1 cellular context compared by ENCODE assay signal in the genomic region with DNA sequence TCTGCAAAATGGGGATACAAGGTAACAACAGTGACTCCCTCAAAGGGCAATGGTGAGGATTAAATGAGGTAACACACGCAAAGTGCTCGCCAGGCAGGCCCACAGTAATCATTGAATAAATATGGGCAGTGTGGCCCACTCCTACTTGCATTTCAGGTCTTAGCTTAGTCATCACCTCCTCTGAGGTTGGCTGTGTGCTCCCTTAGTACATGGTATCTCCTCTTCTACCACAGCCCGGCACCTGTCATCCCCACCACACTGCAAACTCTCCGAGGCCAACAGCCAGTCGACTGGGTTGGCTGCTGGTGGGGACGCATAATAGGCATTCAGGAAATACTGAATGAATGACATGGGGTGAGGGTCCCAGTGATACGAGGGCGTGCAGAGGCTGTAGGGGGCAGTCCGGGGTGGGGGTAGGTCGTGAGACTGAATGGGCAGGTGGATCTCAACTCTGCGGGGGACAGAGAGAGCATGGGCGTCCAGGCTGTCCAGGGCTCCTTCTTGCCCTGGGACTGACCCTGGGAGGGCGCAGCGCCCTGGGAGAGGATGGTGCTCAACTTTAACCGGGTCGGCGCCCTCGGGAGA.
TF ChIP-seq lines count a peak whose summit lies in the region.

No MANE protein-coding gene starts in this region.

TF ChIP-seq in GM23338, 12 proteins besides CTCF, POLR2A, EP300 and RAD21 (continued from another document):
- TF ChIP-seq, protein P1, sequence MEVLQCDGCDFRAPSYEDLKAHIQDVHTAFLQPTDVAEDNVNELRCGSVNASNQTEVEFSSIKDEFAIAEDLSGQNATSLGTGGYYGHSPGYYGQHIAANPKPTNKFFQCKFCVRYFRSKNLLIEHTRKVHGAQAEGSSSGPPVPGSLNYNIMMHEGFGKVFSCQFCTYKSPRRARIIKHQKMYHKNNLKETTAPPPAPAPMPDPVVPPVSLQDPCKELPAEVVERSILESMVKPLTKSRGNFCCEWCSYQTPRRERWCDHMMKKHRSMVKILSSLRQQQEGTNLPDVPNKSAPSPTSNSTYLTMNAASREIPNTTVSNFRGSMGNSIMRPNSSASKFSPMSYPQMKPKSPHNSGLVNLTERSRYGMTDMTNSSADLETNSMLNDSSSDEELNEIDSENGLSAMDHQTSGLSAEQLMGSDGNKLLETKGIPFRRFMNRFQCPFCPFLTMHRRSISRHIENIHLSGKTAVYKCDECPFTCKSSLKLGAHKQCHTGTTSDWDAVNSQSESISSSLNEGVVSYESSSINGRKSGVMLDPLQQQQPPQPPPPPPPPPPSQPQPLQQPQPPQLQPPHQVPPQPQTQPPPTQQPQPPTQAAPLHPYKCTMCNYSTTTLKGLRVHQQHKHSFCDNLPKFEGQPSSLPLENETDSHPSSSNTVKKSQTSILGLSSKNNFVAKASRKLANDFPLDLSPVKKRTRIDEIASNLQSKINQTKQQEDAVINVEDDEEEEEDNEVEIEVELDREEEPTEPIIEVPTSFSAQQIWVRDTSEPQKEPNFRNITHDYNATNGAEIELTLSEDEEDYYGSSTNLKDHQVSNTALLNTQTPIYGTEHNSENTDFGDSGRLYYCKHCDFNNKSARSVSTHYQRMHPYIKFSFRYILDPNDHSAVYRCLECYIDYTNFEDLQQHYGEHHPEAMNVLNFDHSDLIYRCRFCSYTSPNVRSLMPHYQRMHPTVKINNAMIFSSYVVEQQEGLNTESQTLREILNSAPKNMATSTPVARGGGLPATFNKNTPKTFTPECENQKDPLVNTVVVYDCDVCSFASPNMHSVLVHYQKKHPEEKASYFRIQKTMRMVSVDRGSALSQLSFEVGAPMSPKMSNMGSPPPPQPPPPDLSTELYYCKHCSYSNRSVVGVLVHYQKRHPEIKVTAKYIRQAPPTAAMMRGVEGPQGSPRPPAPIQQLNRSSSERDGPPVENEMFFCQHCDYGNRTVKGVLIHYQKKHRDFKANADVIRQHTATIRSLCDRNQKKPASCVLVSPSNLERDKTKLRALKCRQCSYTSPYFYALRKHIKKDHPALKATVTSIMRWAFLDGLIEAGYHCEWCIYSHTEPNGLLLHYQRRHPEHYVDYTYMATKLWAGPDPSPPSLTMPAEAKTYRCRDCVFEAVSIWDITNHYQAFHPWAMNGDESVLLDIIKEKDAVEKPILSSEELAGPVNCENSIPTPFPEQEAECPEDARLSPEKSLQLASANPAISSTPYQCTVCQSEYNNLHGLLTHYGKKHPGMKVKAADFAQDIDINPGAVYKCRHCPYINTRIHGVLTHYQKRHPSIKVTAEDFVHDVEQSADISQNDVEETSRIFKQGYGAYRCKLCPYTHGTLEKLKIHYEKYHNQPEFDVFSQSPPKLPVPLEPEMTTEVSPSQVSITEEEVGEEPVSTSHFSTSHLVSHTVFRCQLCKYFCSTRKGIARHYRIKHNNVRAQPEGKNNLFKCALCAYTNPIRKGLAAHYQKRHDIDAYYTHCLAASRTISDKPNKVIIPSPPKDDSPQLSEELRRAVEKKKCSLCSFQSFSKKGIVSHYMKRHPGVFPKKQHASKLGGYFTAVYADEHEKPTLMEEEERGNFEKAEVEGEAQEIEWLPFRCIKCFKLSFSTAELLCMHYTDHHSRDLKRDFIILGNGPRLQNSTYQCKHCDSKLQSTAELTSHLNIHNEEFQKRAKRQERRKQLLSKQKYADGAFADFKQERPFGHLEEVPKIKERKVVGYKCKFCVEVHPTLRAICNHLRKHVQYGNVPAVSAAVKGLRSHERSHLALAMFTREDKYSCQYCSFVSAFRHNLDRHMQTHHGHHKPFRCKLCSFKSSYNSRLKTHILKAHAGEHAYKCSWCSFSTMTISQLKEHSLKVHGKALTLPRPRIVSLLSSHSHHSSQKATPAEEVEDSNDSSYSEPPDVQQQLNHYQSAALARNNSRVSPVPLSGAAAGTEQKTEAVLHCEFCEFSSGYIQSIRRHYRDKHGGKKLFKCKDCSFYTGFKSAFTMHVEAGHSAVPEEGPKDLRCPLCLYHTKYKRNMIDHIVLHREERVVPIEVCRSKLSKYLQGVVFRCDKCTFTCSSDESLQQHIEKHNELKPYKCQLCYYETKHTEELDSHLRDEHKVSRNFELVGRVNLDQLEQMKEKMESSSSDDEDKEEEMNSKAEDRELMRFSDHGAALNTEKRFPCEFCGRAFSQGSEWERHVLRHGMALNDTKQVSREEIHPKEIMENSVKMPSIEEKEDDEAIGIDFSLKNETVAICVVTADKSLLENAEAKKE (CRISPR knock-in tag; IDR thresholded peaks at IDR 0.05): no peak
- no peak for TF ChIP-seq JUNB (IDR thresholded peaks at IDR 0.05; ENCODE audit: unreplicated experiment)
- no peak for TF ChIP-seq CREB1 (CRISPR knock-in tag; IDR thresholded peaks at IDR 0.05; ENCODE audit: low read depth)
- TF ChIP-seq POLR2AphosphoS5 (IDR thresholded peaks at IDR 0.05; ENCODE audit: low read depth): no peak
- TF ChIP-seq, protein P2, sequence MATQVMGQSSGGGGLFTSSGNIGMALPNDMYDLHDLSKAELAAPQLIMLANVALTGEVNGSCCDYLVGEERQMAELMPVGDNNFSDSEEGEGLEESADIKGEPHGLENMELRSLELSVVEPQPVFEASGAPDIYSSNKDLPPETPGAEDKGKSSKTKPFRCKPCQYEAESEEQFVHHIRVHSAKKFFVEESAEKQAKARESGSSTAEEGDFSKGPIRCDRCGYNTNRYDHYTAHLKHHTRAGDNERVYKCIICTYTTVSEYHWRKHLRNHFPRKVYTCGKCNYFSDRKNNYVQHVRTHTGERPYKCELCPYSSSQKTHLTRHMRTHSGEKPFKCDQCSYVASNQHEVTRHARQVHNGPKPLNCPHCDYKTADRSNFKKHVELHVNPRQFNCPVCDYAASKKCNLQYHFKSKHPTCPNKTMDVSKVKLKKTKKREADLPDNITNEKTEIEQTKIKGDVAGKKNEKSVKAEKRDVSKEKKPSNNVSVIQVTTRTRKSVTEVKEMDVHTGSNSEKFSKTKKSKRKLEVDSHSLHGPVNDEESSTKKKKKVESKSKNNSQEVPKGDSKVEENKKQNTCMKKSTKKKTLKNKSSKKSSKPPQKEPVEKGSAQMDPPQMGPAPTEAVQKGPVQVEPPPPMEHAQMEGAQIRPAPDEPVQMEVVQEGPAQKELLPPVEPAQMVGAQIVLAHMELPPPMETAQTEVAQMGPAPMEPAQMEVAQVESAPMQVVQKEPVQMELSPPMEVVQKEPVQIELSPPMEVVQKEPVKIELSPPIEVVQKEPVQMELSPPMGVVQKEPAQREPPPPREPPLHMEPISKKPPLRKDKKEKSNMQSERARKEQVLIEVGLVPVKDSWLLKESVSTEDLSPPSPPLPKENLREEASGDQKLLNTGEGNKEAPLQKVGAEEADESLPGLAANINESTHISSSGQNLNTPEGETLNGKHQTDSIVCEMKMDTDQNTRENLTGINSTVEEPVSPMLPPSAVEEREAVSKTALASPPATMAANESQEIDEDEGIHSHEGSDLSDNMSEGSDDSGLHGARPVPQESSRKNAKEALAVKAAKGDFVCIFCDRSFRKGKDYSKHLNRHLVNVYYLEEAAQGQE (IDR thresholded peaks at IDR 0.05; ENCODE audit: unreplicated experiment): no peak
- no peak for TF ChIP-seq ZNF114 (CRISPR knock-in tag; IDR thresholded peaks at IDR 0.05)
- TF ChIP-seq EZH2 (IDR thresholded peaks at IDR 0.05; ENCODE audit: low read depth, unreplicated experiment): no peak
- no peak for TF ChIP-seq ZNF331 (CRISPR knock-in tag; IDR thresholded peaks at IDR 0.05; ENCODE audit: low read depth)
- no peak for TF ChIP-seq NANOG (IDR thresholded peaks at IDR 0.05; ENCODE audit: borderline replicate concordance)
